ENCODE assay signal across 35 cellular contexts in the genomic region with DNA sequence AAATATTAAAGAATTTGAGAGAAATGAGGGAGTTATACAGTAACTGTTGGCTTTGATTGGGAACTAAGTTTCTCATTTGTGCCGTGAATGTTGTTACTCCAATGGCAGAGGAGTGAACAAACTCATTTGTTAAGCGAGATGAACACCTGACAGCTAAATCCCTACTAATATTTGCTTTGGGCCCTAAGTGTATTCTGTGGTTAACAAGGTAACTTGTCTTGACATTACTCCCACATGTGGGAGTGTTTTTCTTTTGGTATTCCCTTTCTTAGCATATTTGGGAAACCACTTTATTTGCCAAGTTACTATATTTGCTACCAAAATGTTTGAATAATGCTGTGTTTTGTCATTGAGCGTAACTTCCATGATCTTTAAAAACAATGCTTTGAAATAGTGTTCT.
DNase-seq lines count a peak whose midpoint lies in the region; ATAC-seq, FAIRE-seq and TF ChIP-seq lines count a peak whose summit lies in the region.
"Had no signal": no experiment of that assay in that cellular context is flagged by ENCODE, and none has a peak within 500 bp of the region (broad histone marks: within the 10 kb centered on the region; RNA-seq: fewer than 3 reads in every experiment).

No MANE protein-coding gene starts in this region.

- H3K4me1 ChIP-seq in GM23248 (ENCODE audit: insufficient read depth): peaks cover 26% of the 10 kb centered on the region
- H3K4me1 ChIP-seq in astrocyte (ENCODE audit: insufficient read depth, low read length): no peaks in the 10 kb centered on the region
- H3K4me1 ChIP-seq in esophagus muscularis mucosa: peaks cover 75 to 99% (median 89%) of the 10 kb centered on the region in 4 donors
- H3K4me1 ChIP-seq in gastrocnemius medialis: peaks cover 58 to 65% of the 10 kb centered on the region in 2 donors
- H3K4me1 ChIP-seq: right lobe of liver had no signal

- H3K27ac Mint-ChIP-seq in astrocyte (ENCODE audit: unreplicated experiment): no peak overlapping the region
- H3K27ac Mint-ChIP-seq: activated CD8-positive, alpha-beta T cell treated with anti-CD3 and anti-CD28 coated beads, Interleukin-2, amount 10 ng/mL, durations not matched to agents 7 days and 5 days; activated naive CD4-positive, alpha-beta T cell treated with anti-CD3 and anti-CD28 coated beads, Interleukin-2, amount 10 ng/mL, durations not matched to agents 7 days and 5 days; CD8-positive, alpha-beta T cell; memory B cell; stimulated activated naive CD8-positive, alpha-beta T cell treated with anti-CD3 and anti-CD28 coated beads, Interleukin-15, Interleukin-2, amounts not matched to agents 100 ng/mL and 50 ng/mL, for 24 hours had no signal

- in situ Hi-C loops in GM23248 (cut with MboI): no loop called here
- in situ Hi-C loops in gastrocnemius medialis (cut with MboI; ENCODE audit: low sequenced_read_pairs in 4 of 4): no loop called here

- peak overlapping the region; percentile 45; the same call in 1 of the 2 replicates for H3K27ac ChIP-seq in GM23248
- H3K27ac ChIP-seq in astrocyte (ENCODE audit: low read depth, low read length): no peak overlapping the region
- peak overlapping the region; percentile 75 to 82 (median 76) for H3K27ac ChIP-seq in esophagus muscularis mucosa (replicated peaks in 1 of 4)
- H3K27ac ChIP-seq in gastrocnemius medialis: peak overlapping the region in 3 of 4 donors; percentile 77 to 83 (median 79)
- H3K27ac ChIP-seq: adrenal gland, brain microvascular endothelial cell, pancreas, Peyer's patch, right lobe of liver, thyroid gland, WERI-Rb-1 had no signal

- peaks cover 9% of the 10 kb centered on the region for H3K4me1 Mint-ChIP-seq in astrocyte (ENCODE audit: low read depth, unreplicated experiment)
- H3K4me1 Mint-ChIP-seq: memory B cell, neural crest cell had no signal

- H3K36me3 ChIP-seq in GM23248 (ENCODE audit: low read depth) (no peaks in the 10 kb centered on the region), astrocyte (ENCODE audit: insufficient read depth, low read length) (no peaks in the 10 kb centered on the region), esophagus muscularis mucosa (no peaks in the 10 kb centered on the region), gastrocnemius medialis (no peaks in the 10 kb centered on the region)
- H3K36me3 ChIP-seq: adrenal gland, BE2C, brain microvascular endothelial cell, pancreas, Peyer's patch, right lobe of liver, thyroid gland, WERI-Rb-1 had no signal

- peaks cover 2% of the 10 kb centered on the region for H3K36me3 Mint-ChIP-seq in astrocyte (ENCODE audit: low read depth, unreplicated experiment)
- H3K36me3 Mint-ChIP-seq: activated naive CD4-positive, alpha-beta T cell treated with anti-CD3 and anti-CD28 coated beads, Interleukin-2, amount 10 ng/mL, durations not matched to agents 7 days and 5 days; CD8-positive, alpha-beta T cell; memory B cell had no signal

- H3K27me3 ChIP-seq in GM23248 (replicated peaks; ENCODE audit: insufficient read depth): no peaks in the 10 kb centered on the region
- H3K27me3 ChIP-seq in astrocyte (ENCODE audit: insufficient read depth, low read length): no peaks in the 10 kb centered on the region
- no peaks in the 10 kb centered on the region for H3K27me3 ChIP-seq in esophagus muscularis mucosa
- H3K27me3 ChIP-seq in gastrocnemius medialis: no peaks in the 10 kb centered on the region
- H3K27me3 ChIP-seq: adrenal gland, BE2C, brain microvascular endothelial cell, pancreas, Peyer's patch, right lobe of liver, thyroid gland had no signal

- H3K4me3 ChIP-seq in GM23248 (no peak overlapping the region), astrocyte (ENCODE audit: insufficient read depth, low read depth, low read length) (no peak overlapping the region), esophagus muscularis mucosa (no peak overlapping the region), gastrocnemius medialis (no peak overlapping the region)
- H3K4me3 ChIP-seq: adrenal gland, pancreas, Peyer's patch, right lobe of liver, thyroid gland had no signal

- peaks cover 5% of the 10 kb centered on the region; the same call in 1 of the 2 replicates for H4K20me1 ChIP-seq in GM23248 (ENCODE audit: insufficient read depth)
- peaks cover 60% of the 10 kb centered on the region for H4K20me1 ChIP-seq in astrocyte (ENCODE audit: insufficient read depth, low read length)

- H3K9ac ChIP-seq in GM23248 (no peak overlapping the region), astrocyte (ENCODE audit: low read length) (no peak overlapping the region)

- FAIRE-seq in astrocyte (lab: Jason Lieb, UNC): no peak
- FAIRE-seq: GM12891, pancreas had no signal

- 95 to 97% methylated on average over 3 of the region's 3 CpGs for WGBS in GM23248 (ENCODE audit: low coverage in 1 of 2, low lambda C conversion rate in 2 of 2, missing lambda C conversion rate in 2 of 2), 2 experiments
- 77% methylated on average over 3 of the region's 3 CpGs for WGBS in esophagus muscularis mucosa

- peaks cover 100% of the 10 kb centered on the region for H3K79me2 ChIP-seq in GM23248 (ENCODE audit: insufficient read depth)
- peaks cover 50% of the 10 kb centered on the region for H3K79me2 ChIP-seq in astrocyte (ENCODE audit: insufficient read depth, low read length)

- intact Hi-C loops in esophagus muscularis mucosa (cut with DNase I) (loop anchor here (10.0 kb wide), 1 partner anchor 80 kb away; the partner anchor contains the start of gene ARHGAP10), gastrocnemius medialis (cut with DNase I; ENCODE audit: low total_unique reads) (no loop called here)

- no peak overlapping the region for H3K4me3 Mint-ChIP-seq in astrocyte (ENCODE audit: unreplicated experiment)
- H3K4me3 Mint-ChIP-seq: activated CD8-positive, alpha-beta T cell treated with anti-CD3 and anti-CD28 coated beads, Interleukin-2, amount 10 ng/mL, durations not matched to agents 7 days and 5 days; activated naive CD4-positive, alpha-beta T cell treated with anti-CD3 and anti-CD28 coated beads, Interleukin-2, amount 10 ng/mL, durations not matched to agents 7 days and 5 days; activated T-helper 17 cell treated with anti-CD3 and anti-CD28 coated beads, Interleukin-2, amount 50 U/mL, for 72 hours; CD8-positive, alpha-beta T cell; memory B cell; neural crest cell; stimulated activated naive CD8-positive, alpha-beta T cell treated with anti-CD3 and anti-CD28 coated beads, Interleukin-15, Interleukin-2, amounts not matched to agents 100 ng/mL and 50 ng/mL, for 24 hours had no signal

- H2AFZ ChIP-seq in GM23248 (no peak overlapping the region), astrocyte (ENCODE audit: low read depth, low read length) (no peak overlapping the region)

- H3K9me3 Mint-ChIP-seq in astrocyte (ENCODE audit: unreplicated experiment): no peaks in the 10 kb centered on the region
- H3K9me3 Mint-ChIP-seq: activated naive CD4-positive, alpha-beta T cell treated with anti-CD3 and anti-CD28 coated beads, Interleukin-2, amount 10 ng/mL, durations not matched to agents 7 days and 5 days; activated T-helper 17 cell treated with anti-CD3 and anti-CD28 coated beads, Interleukin-2, amount 50 U/mL, for 72 hours; CD8-positive, alpha-beta T cell; memory B cell; neural crest cell; stimulated activated naive CD8-positive, alpha-beta T cell treated with anti-CD3 and anti-CD28 coated beads, Interleukin-15, Interleukin-2, amounts not matched to agents 100 ng/mL and 50 ng/mL, for 24 hours had no signal

- TF ChIP-seq CTCF in astrocyte (IDR thresholded peaks at IDR 0.05; ENCODE audit: insufficient read depth, low read depth, low read length) (no peak), esophagus muscularis mucosa (IDR thresholded peaks at IDR 0.05) (no peak), gastrocnemius medialis (IDR thresholded peaks at IDR 0.05 in 4 of 5, conservative IDR thresholded peaks at IDR 0.05 in 1 of 5) (no peak)

- TF ChIP-seq POLR2A in esophagus muscularis mucosa (IDR thresholded peaks at IDR 0.05; ENCODE audit: low read depth) (no peak), gastrocnemius medialis (IDR thresholded peaks at IDR 0.05) (no peak)

- H3K9me3 ChIP-seq in GM23248 (ENCODE audit: low read depth): no peaks in the 10 kb centered on the region
- no peaks in the 10 kb centered on the region for H3K9me3 ChIP-seq in astrocyte (ENCODE audit: insufficient read depth, low read depth, low read length)
- no peaks in the 10 kb centered on the region for H3K9me3 ChIP-seq in esophagus muscularis mucosa
- no peaks in the 10 kb centered on the region for H3K9me3 ChIP-seq in gastrocnemius medialis
- H3K9me3 ChIP-seq: adrenal gland, BE2C, pancreas, Peyer's patch, right lobe of liver, thyroid gland had no signal

- no peaks in the 10 kb centered on the region for H3K27me3 Mint-ChIP-seq in astrocyte (ENCODE audit: low read depth, unreplicated experiment)
- H3K27me3 Mint-ChIP-seq: activated naive CD4-positive, alpha-beta T cell treated with anti-CD3 and anti-CD28 coated beads, Interleukin-2, amount 10 ng/mL, durations not matched to agents 7 days and 5 days; activated T-helper 17 cell treated with anti-CD3 and anti-CD28 coated beads, Interleukin-2, amount 50 U/mL, for 72 hours; memory B cell; stimulated activated naive CD8-positive, alpha-beta T cell treated with anti-CD3 and anti-CD28 coated beads, Interleukin-15, Interleukin-2, amounts not matched to agents 100 ng/mL and 50 ng/mL, for 24 hours had no signal

- peaks cover 4% of the 10 kb centered on the region; the same call in 1 of the 2 replicates for H3F3A ChIP-seq in GM23248 (ENCODE audit: insufficient read depth)

- ATAC-seq in gastrocnemius medialis (no peak), HG03039 (IDR thresholded peaks at IDR 0.05; ENCODE audit: unreplicated experiment) (no peak), GM19328 (IDR thresholded peaks at IDR 0.05; ENCODE audit: unreplicated experiment) (no peak)
- ATAC-seq: activated CD8-positive, alpha-beta T cell treated with anti-CD3 and anti-CD28 coated beads, Interleukin-2, amount 10 ng/mL, durations not matched to agents 7 days and 5 days; activated T-helper 17 cell treated with anti-CD3 and anti-CD28 coated beads, Interleukin-2, amount 50 U/mL, for 72 hours; CD8-positive, alpha-beta T cell; left colon; right lobe of liver had no signal

- no peak for DNase-seq in GM23248
- peak; percentile 50 for DNase-seq in astrocyte (ENCODE audit: low read depth)
- DNase-seq in esophagus muscularis mucosa (ENCODE audit: extremely low spot score): no peak
- DNase-seq in gastrocnemius medialis: no peak
- no peak for DNase-seq in SK-N-DZ (ENCODE audit: low spot score)
- DNase-seq: activated CD4-positive, alpha-beta T cell treated with anti-CD3 and anti-CD28 coated beads for 4 hours; activated CD8-positive, alpha-beta T cell treated with anti-CD3 and anti-CD28 coated beads, Interleukin-2, amount 10 ng/mL, durations not matched to agents 7 days and 5 days; activated naive CD4-positive, alpha-beta T cell treated with anti-CD3 and anti-CD28 coated beads, Interleukin-2, amount 10 ng/mL, durations not matched to agents 7 days and 5 days; adrenal gland; BE2C; brain microvascular endothelial cell; CD8-positive, alpha-beta T cell; effector CD8-positive, alpha-beta T cell; erythroblast; H7; Kasumi-1; left colon; NCI-H146; NCI-H748 treated with DMSO at 0.1 percent for 48 hours; pancreas; Peyer's patch; right lobe of liver; SIG-M5; stimulated activated CD8-positive, alpha-beta memory T cell treated with anti-CD3 and anti-CD28 coated beads, Interleukin-4, amount 100 ng/mL, for 48 hours; SW 1271; T1000; thyroid gland; WERI-Rb-1 had no signal

- H3K4me2 ChIP-seq in GM23248 (ENCODE audit: unreplicated experiment): no peak overlapping the region
- no peak overlapping the region for H3K4me2 ChIP-seq in astrocyte (ENCODE audit: low read length)

- no peaks in the 10 kb centered on the region for H3K9me2 ChIP-seq in GM23248 (ENCODE audit: insufficient read depth)

- no peak for TF ChIP-seq EP300 in esophagus muscularis mucosa (IDR thresholded peaks at IDR 0.05)
